ENCODE assay signal across 26 cellular contexts in genomic region chr14:36591482-36591881, GRCh38. TPM values are rescaled to one million over a fixed set of nuclear protein-coding genes. Genes with fewer than 3 reads are reported as not detected.
"Had no signal": no experiment of that assay in that cellular context is flagged by ENCODE, and none has a peak within 500 bp of the region (broad histone marks: within the 10 kb centered on the region; RNA-seq: fewer than 3 reads in every experiment).

No MANE protein-coding gene starts in this region.

- H3K4me1 Mint-ChIP-seq: activated B cell treated with CpG ODN at 0.5 μM for 24 hours, naive B cell had no signal

- H3K4me3 ChIP-seq: cardiac muscle cell, heart right ventricle, lung, right lobe of liver, skin epidermis, thyroid gland had no signal

- H3K4me1 ChIP-seq: heart right ventricle, right lobe of liver, thyroid gland had no signal

- H3K27ac ChIP-seq: cardiac muscle cell, heart right ventricle, right lobe of liver, skin epidermis, thyroid gland had no signal

- H3K36me3 ChIP-seq: cardiac muscle cell, heart right ventricle, right lobe of liver, thyroid gland had no signal

- H3K9me3 Mint-ChIP-seq: activated B cell treated with CpG ODN at 0.5 μM for 24 hours; activated naive CD4-positive, alpha-beta T cell treated with anti-CD3 and anti-CD28 coated beads for 36 hours; activated T-cell treated with anti-CD3 and anti-CD28 coated beads, Interleukin-2, amount 50 U/mL, for 4 hours; stimulated activated naive CD8-positive, alpha-beta T cell treated with anti-CD3 and anti-CD28 coated beads, Interleukin-15, Interleukin-2, amounts not matched to agents 100 ng/mL and 50 ng/mL, for 24 hours had no signal

- DNase-seq: activated B cell treated with CpG ODN at 0.5 μM for 24 hours; activated CD4-positive, alpha-beta T cell treated with anti-CD3 and anti-CD28 coated beads for 4 hours; activated CD4-positive, alpha-beta T cell treated with anti-CD3 and anti-CD28 coated beads, Interleukin-2, amount 50 U/mL, for 48 hours; activated CD8-positive, alpha-beta memory T cell treated with anti-CD3 and anti-CD28 coated beads, Interleukin-2, amount 50 U/mL, for 48 hours; activated naive CD4-positive, alpha-beta T cell treated with anti-CD3 and anti-CD28 coated beads for 36 hours; activated T-cell treated with anti-CD3 and anti-CD28 coated beads, Interleukin-2, amount 50 U/mL, for 4 hours; heart right ventricle; naive B cell; occipital lobe; right lobe of liver; stimulated activated CD4-positive, alpha-beta T cell treated with anti-CD3 and anti-CD28 coated beads, Interleukin-1b, Interleukin-23, amount 100 ng/mL, for 48 hours; substantia nigra; thyroid gland had no signal

- H3K9me3 ChIP-seq: heart right ventricle, right lobe of liver, thyroid gland had no signal

- ATAC-seq: activated T-cell treated with anti-CD3 and anti-CD28 coated beads, Interleukin-2, amount 50 U/mL, for 4 hours; heart right ventricle; left lobe of liver; right lobe of liver had no signal

- H3K27me3 ChIP-seq: right lobe of liver, thyroid gland had no signal

- H3K27ac Mint-ChIP-seq: activated B cell treated with CpG ODN at 0.5 μM for 24 hours; activated naive CD4-positive, alpha-beta T cell treated with anti-CD3 and anti-CD28 coated beads for 36 hours; naive B cell; stimulated activated naive CD8-positive, alpha-beta T cell treated with anti-CD3 and anti-CD28 coated beads, Interleukin-15, Interleukin-2, amounts not matched to agents 100 ng/mL and 50 ng/mL, for 24 hours had no signal

- H3K4me3 Mint-ChIP-seq: activated B cell treated with CpG ODN at 0.5 μM for 24 hours; activated naive CD4-positive, alpha-beta T cell treated with anti-CD3 and anti-CD28 coated beads for 36 hours; activated T-cell treated with anti-CD3 and anti-CD28 coated beads, Interleukin-2, amount 50 U/mL, for 4 hours; naive B cell; stimulated activated naive CD8-positive, alpha-beta T cell treated with anti-CD3 and anti-CD28 coated beads, Interleukin-15, Interleukin-2, amounts not matched to agents 100 ng/mL and 50 ng/mL, for 24 hours had no signal

- H3K36me3 Mint-ChIP-seq: naive B cell had no signal

RNA-seq across cellular contexts. Expression of gene NKX2-8, which starts 9.1 kb away (rescaled TPM):
- total RNA-seq: activated B cell treated with CpG ODN at 0.5 μM for 24 hours; activated CD8-positive, alpha-beta memory T cell treated with anti-CD3 and anti-CD28 coated beads for 36 hours; activated naive CD4-positive, alpha-beta T cell treated with anti-CD3 and anti-CD28 coated beads for 36 hours; activated T-cell treated with anti-CD3 and anti-CD28 coated beads, Interleukin-2, amount 50 U/mL, for 4 hours; chondrocyte; epithelial cell of proximal tubule; fibroblast of villous mesenchyme; heart right ventricle; left lobe of liver; mesenteric fat pad; mucosa of gallbladder; occipital lobe; right lobe of liver; ureter had no signal
- polyA plus RNA-seq: cardiac muscle cell, heart right ventricle, neural cell had no signal
